In the genomic region with DNA sequence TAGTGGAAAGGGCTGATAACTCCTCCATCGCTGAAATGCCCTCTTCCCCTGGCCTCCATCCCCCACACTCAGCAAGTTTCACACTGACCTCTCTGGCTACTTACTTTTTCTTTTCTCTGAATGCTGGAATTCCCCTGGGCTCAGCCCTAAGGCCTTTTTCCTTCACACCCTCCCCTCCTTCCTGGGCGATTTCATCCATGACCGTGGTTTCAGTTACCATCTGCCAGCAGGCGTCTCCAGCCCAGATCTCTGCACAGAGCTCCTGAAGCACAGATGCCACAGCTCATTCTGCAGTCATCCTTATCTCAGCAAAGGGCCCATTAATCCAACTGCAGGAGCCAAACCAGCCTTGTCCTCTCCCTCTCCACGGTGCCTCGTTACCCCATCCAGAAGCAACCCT, we compare ENCODE assay signal across 8 cellular contexts.
DNase-seq lines count a peak whose midpoint lies in the region; ATAC-seq lines count a peak whose summit lies in the region.

No MANE protein-coding gene starts in this region.

- no peaks in the 10 kb centered on the region for H3K27me3 ChIP-seq in mucosa of rectum (ENCODE audit: control insufficient read depth in 2 of 2, insufficient read depth in 2 of 2, low read length in 2 of 2)

- H3K9me3 ChIP-seq in mucosa of rectum (ENCODE audit: control insufficient read depth in 2 of 2, low read length in 2 of 2): no peaks in the 10 kb centered on the region

- H3K9ac ChIP-seq in mucosa of rectum (ENCODE audit: low read depth in 1 of 2, low read length in 2 of 2): no peak overlapping the region

- H3K36me3 ChIP-seq in mucosa of rectum (ENCODE audit: control insufficient read depth in 2 of 2, insufficient read depth in 2 of 2, low read length in 2 of 2): no peaks in the 10 kb centered on the region

- H3K4me1 Mint-ChIP-seq in central memory CD8-positive, alpha-beta T cell: peaks cover 40% of the 10 kb centered on the region

- peak overlapping the region; percentile 33 for H3K27ac Mint-ChIP-seq in central memory CD8-positive, alpha-beta T cell (ENCODE audit: low read depth)

- no peaks in the 10 kb centered on the region for H3K9me3 Mint-ChIP-seq in central memory CD8-positive, alpha-beta T cell

- DNase-seq in GM04504 (ENCODE audit: low read depth) (peak; percentile 70), M059J (ENCODE audit: low read depth) (peak; percentile 84), nucleus accumbens (lab: John Stamatoyannopoulos, UW) (no peak)
- no peak for DNase-seq in central memory CD8-positive, alpha-beta T cell (ENCODE audit: low spot score in 2 of 2)

- H3K4me3 ChIP-seq in mucosa of rectum (ENCODE audit: low read length in 2 of 2): no peak overlapping the region

- H3K27ac ChIP-seq in mucosa of rectum (ENCODE audit: low read depth in 2 of 2, low read length in 2 of 2): peak overlapping the region; percentile 6 to 32

- H3K4me3 Mint-ChIP-seq in central memory CD8-positive, alpha-beta T cell: no peak overlapping the region

- H3K4me1 ChIP-seq in mucosa of rectum (ENCODE audit: control insufficient read depth in 2 of 2, insufficient read depth in 2 of 2, low read length in 2 of 2): no peaks in the 10 kb centered on the region

- H3K36me3 Mint-ChIP-seq in central memory CD8-positive, alpha-beta T cell (ENCODE audit: insufficient read depth): peaks cover 10% of the 10 kb centered on the region

- H3K27me3 Mint-ChIP-seq in central memory CD8-positive, alpha-beta T cell: no peaks in the 10 kb centered on the region

- ATAC-seq in central memory CD8-positive, alpha-beta T cell (replicated peaks; ENCODE audit: extremely low read depth, poor library complexity, severe bottlenecking): no peak
- no peak for ATAC-seq in GM18909 (IDR thresholded peaks at IDR 0.05; ENCODE audit: poor library complexity, unreplicated experiment)
- ATAC-seq in HG02759 (IDR thresholded peaks at IDR 0.05; ENCODE audit: unreplicated experiment): no peak
- ATAC-seq in HG03457 (IDR thresholded peaks at IDR 0.05; ENCODE audit: unreplicated experiment): no peak

Comparison
In these comparisons a context has a peak if more than half of its experiments do, and no peak if none do; other contexts are left out.
1. DNase-seq: peak in GM04504 (single experiment) and M059J (single experiment); none in central memory CD8-positive, alpha-beta T cell (0 of 2) and nucleus accumbens (0 of 56).